ENCODE assay signal across 17 cellular contexts in the genomic region with DNA sequence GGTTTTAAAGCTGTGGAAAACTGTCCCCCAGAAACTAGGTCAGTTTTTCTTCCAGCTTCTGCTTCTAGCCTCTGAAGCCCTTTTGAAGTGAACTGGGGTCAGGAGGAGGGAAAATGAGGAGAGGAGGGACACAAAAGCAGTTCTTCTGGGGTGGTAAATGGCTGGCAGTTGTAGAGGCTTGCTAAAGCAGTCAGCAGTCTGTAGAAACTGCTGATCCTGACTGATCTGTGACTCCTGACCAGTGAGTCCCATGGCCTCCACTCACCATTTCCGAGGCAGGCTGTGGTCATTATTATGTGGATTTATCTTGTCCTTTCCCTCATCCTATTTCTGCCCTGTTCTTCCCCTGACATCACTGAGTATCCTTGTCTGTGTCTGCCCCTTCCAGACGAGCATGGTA.
A peak's percentile ranks its signal among the peaks of the same experiment; 100 is the strongest.
DNase-seq lines count a peak whose midpoint lies in the region; ATAC-seq, FAIRE-seq and TF ChIP-seq lines count a peak whose summit lies in the region.
"Had no signal": no experiment of that assay in that cellular context is flagged by ENCODE, and none has a peak within 500 bp of the region (broad histone marks: within the 10 kb centered on the region; RNA-seq: fewer than 3 reads in every experiment).

No MANE protein-coding gene starts in this region.

- H2BK120ac ChIP-seq in trophoblast cell (ENCODE audit: insufficient read depth, low read length, poor library complexity): no peak overlapping the region

- no peaks in the 10 kb centered on the region for H3K79me2 ChIP-seq in trophoblast cell (ENCODE audit: control insufficient read depth, insufficient read depth, low read length, poor library complexity)
- H3K79me2 ChIP-seq in HepG2 (ENCODE audit: insufficient read depth, low read length): no peaks in the 10 kb centered on the region

- DNase-seq in chondrocyte (ENCODE audit: low spot score): no peak
- DNase-seq in trophoblast cell: no peak
- DNase-seq in uterus: no peak
- DNase-seq in CD1c-positive myeloid dendritic cell (ENCODE audit: extremely low spot score): no peak
- no peak for DNase-seq in medulla oblongata (ENCODE audit: extremely low spot score)
- no peak for DNase-seq in HepG2 (ENCODE audit: low spot score)
- DNase-seq: 8988T; AML-193; CD4-positive, CD25-positive, alpha-beta regulatory T cell; DMS53; GF-D8; GOT3; H9 had no signal

- no peak for ATAC-seq in gastroesophageal sphincter
- ATAC-seq in HepG2: no peak

- no peak for TF ChIP-seq RAD21 in HepG2 (CRISPR knock-in tag; IDR thresholded peaks at IDR 0.05)

- no peaks in the 10 kb centered on the region for H3K9me3 Mint-ChIP-seq in chondrocyte (ENCODE audit: low read depth)
- H3K9me3 Mint-ChIP-seq: CD4-positive, CD25-positive, alpha-beta regulatory T cell; H9 had no signal

- H4K91ac ChIP-seq in trophoblast cell (ENCODE audit: low read depth, low read length): peak overlapping the region; percentile 52

- peaks cover 8 to 86% (median 17%) of the 10 kb centered on the region in 3 donors for H3K4me1 ChIP-seq in gastroesophageal sphincter
- peaks cover 8 to 17% of the 10 kb centered on the region in 2 experiments for H3K4me1 ChIP-seq in trophoblast cell (ENCODE audit: control insufficient read depth in 1 of 2, insufficient read depth in 2 of 2, low read length in 2 of 2)
- peaks cover 6 to 9% of the 10 kb centered on the region in 2 donors for H3K4me1 ChIP-seq in uterus
- H3K4me1 ChIP-seq in HepG2 (ENCODE audit: insufficient read depth, low read length): peaks cover 8% of the 10 kb centered on the region

- H3K27me3 Mint-ChIP-seq in chondrocyte (ENCODE audit: low read depth): no peaks in the 10 kb centered on the region

- TF ChIP-seq EP300 in gastroesophageal sphincter (IDR thresholded peaks at IDR 0.05) (no peak), HepG2 (IDR thresholded peaks at IDR 0.05; ENCODE audit: low read depth in 2 of 2, low read length in 2 of 2) (no peak), HepG2 (CRISPR knock-in tag; IDR thresholded peaks at IDR 0.05; ENCODE audit: borderline replicate concordance) (no peak)

- no TSS peak for BruUV-seq in HepG2 (replicated peaks; lab: Mats Ljungman, UMichigan)

- H3K4me1 Mint-ChIP-seq in chondrocyte (ENCODE audit: low read depth): peaks cover 40% of the 10 kb centered on the region
- H3K4me1 Mint-ChIP-seq: CD4-positive, CD25-positive, alpha-beta regulatory T cell had no signal

- peak overlapping the region in 3 of 4 donors; percentile 34 to 85 (median 82) for H3K27ac ChIP-seq in gastroesophageal sphincter
- no peak overlapping the region for H3K27ac ChIP-seq in trophoblast cell (ENCODE audit: low read depth, low read length)
- peak overlapping the region; percentile 13 to 44 for H3K27ac ChIP-seq in uterus
- H3K27ac ChIP-seq in HepG2 (ENCODE audit: extremely low read length, insufficient read depth, low read length): no peak overlapping the region
- H3K27ac ChIP-seq: BLaER1 had no signal

- no peaks in the 10 kb centered on the region for H4K20me1 ChIP-seq in HepG2 (ENCODE audit: insufficient read depth, low read length)
- H4K20me1 ChIP-seq: BLaER1 had no signal

- H3K23ac ChIP-seq in trophoblast cell (ENCODE audit: low read length): no peak overlapping the region

- H3K36me3 ChIP-seq in gastroesophageal sphincter: no peaks in the 10 kb centered on the region
- H3K36me3 ChIP-seq in trophoblast cell (ENCODE audit: control insufficient read depth in 1 of 2, insufficient read depth in 2 of 2, low read length in 2 of 2): peaks cover 3 to 7% of the 10 kb centered on the region in 2 experiments
- H3K36me3 ChIP-seq in uterus: no peaks in the 10 kb centered on the region
- H3K36me3 ChIP-seq in HepG2 (replicated peaks in 1 of 2; ENCODE audit: control insufficient read depth in 1 of 2, insufficient read depth in 2 of 2, low read length in 2 of 2): no peaks in the 10 kb centered on the region

- H2AFZ ChIP-seq in trophoblast cell (ENCODE audit: insufficient read depth, low read length, poor library complexity): no peak overlapping the region
- no peak overlapping the region for H2AFZ ChIP-seq in HepG2 (ENCODE audit: low read length)

- no peak overlapping the region for H2BK5ac ChIP-seq in trophoblast cell (ENCODE audit: low read depth, low read length, poor library complexity)

- no peak for TF ChIP-seq POLR2A in gastroesophageal sphincter (IDR thresholded peaks at IDR 0.05)
- no peak for TF ChIP-seq POLR2A in uterus (IDR thresholded peaks at IDR 0.05)
- TF ChIP-seq POLR2A in HepG2 (IDR thresholded peaks at IDR 0.05; ENCODE audit: insufficient read depth in 1 of 2, low read depth in 2 of 2, low read length in 2 of 2): no peak

- H3K9ac ChIP-seq in trophoblast cell (ENCODE audit: low read length) (no peak overlapping the region), HepG2 (ENCODE audit: insufficient read depth, low read depth, low read length) (no peak overlapping the region)
- H3K9ac ChIP-seq: BLaER1 had no signal

- no peak overlapping the region for H3K18ac ChIP-seq in trophoblast cell (ENCODE audit: low read length)

- H3K27me3 ChIP-seq in gastroesophageal sphincter (no peaks in the 10 kb centered on the region), trophoblast cell (ENCODE audit: insufficient read depth, low read length) (no peaks in the 10 kb centered on the region), uterus (no peaks in the 10 kb centered on the region), HepG2 (ENCODE audit: control insufficient read depth in 1 of 2, insufficient read depth in 2 of 2, low read length in 2 of 2) (no peaks in the 10 kb centered on the region)
- H3K27me3 ChIP-seq: BLaER1 had no signal

- H3K36me3 Mint-ChIP-seq in chondrocyte (ENCODE audit: low read depth): no peaks in the 10 kb centered on the region
- H3K36me3 Mint-ChIP-seq: CD4-positive, CD25-positive, alpha-beta regulatory T cell had no signal

- WGBS in gastroesophageal sphincter (ENCODE audit: low coverage in 1 of 2), 2 donors: 58% methylated on average over 2 of the region's 2 CpGs; no CpG with 5 or more reads in 1 of the 2 donors
- WGBS in trophoblast cell (ENCODE audit: extremely low coverage, insufficient coverage, insufficient read length): no CpG with 5 or more reads among the region's 2 CpGs
- 9% methylated on average over 2 of the region's 2 CpGs for WGBS in HepG2 (ENCODE audit: low lambda C conversion rate)

- H4K12ac ChIP-seq in trophoblast cell (ENCODE audit: low read depth, low read length): no peak overlapping the region

- no peak for TF ChIP-seq CTCF in chondrocyte (IDR thresholded peaks at IDR 0.05)
- TF ChIP-seq CTCF in gastroesophageal sphincter (IDR thresholded peaks at IDR 0.05): no peak
- no peak for TF ChIP-seq CTCF in uterus (IDR thresholded peaks at IDR 0.05)
- no peak for TF ChIP-seq CTCF in HepG2 (CRISPR knock-in tag; IDR thresholded peaks at IDR 0.05)

- no peak overlapping the region for H3K4me3 Mint-ChIP-seq in chondrocyte (ENCODE audit: unreplicated experiment)
- H3K4me3 Mint-ChIP-seq: CD4-positive, CD25-positive, alpha-beta regulatory T cell; H9 had no signal

- in situ Hi-C loops in HepG2 (cut with HindIII; ENCODE audit: extremely low pct_ligation_motif_present, low pct_unique_long_range_greater_than_20kb): loop anchor here (25.0 kb wide), 1 partner anchor 256 kb away; no protein-coding TSS in a partner anchor

- CTCF ChIA-PET in HepG2 (lab: Yijun Ruan, JAX; ENCODE audit: low intra/inter-chr PET ratio, low total read pairs): no interaction called here

- H4K8ac ChIP-seq in trophoblast cell (ENCODE audit: low read depth, low read length): no peak overlapping the region

- H2AK5ac ChIP-seq in trophoblast cell (ENCODE audit: low read length): no peak overlapping the region

- H3K4me3 ChIP-seq in gastroesophageal sphincter (no peak overlapping the region), trophoblast cell (ENCODE audit: low read depth, low read length) (no peak overlapping the region), uterus (no peak overlapping the region), HepG2 (replicated peaks in 1 of 3; ENCODE audit: insufficient read depth in 1 of 3, low read depth in 2 of 3, low read length in 3 of 3) (no peak overlapping the region)
- H3K4me3 ChIP-seq: BLaER1 had no signal

- FAIRE-seq in HepG2 (lab: Jason Lieb, UNC): no peak
- FAIRE-seq: GM19239, HTR-8/SVneo had no signal

- no peak overlapping the region for H3K14ac ChIP-seq in trophoblast cell (ENCODE audit: low read length)

- H2BK12ac ChIP-seq in trophoblast cell (ENCODE audit: low read length): no peak overlapping the region

- intact Hi-C loops in uterus (cut with DNase I; ENCODE audit: low total_unique reads) (no loop called here), HepG2 (cut with micrococcal nuclease; ENCODE audit: unreplicated experiment) (no loop called here)

- H3K27ac Mint-ChIP-seq in chondrocyte (ENCODE audit: unreplicated experiment): peak overlapping the region; percentile 43
- H3K27ac Mint-ChIP-seq: CD4-positive, CD25-positive, alpha-beta regulatory T cell had no signal

- H3K4ac ChIP-seq in trophoblast cell (ENCODE audit: low read depth, low read length): no peak overlapping the region

- no peak overlapping the region for H3K4me2 ChIP-seq in trophoblast cell (ENCODE audit: low read length)
- no peak overlapping the region for H3K4me2 ChIP-seq in HepG2 (ENCODE audit: low read depth, low read length)
- H3K4me2 ChIP-seq: BLaER1 had no signal

- POLR2A ChIA-PET in HepG2 (lab: Yijun Ruan, JAX): no interaction called here

- no peaks in the 10 kb centered on the region for H3K79me1 ChIP-seq in trophoblast cell (ENCODE audit: low read length)

- H3K9me3 ChIP-seq in gastroesophageal sphincter: no peaks in the 10 kb centered on the region
- H3K9me3 ChIP-seq in trophoblast cell (ENCODE audit: insufficient read depth, low read depth, low read length): no peaks in the 10 kb centered on the region
- H3K9me3 ChIP-seq in uterus: no peaks in the 10 kb centered on the region
- H3K9me3 ChIP-seq in HepG2 (ENCODE audit: low read length): no peaks in the 10 kb centered on the region
- H3K9me3 ChIP-seq: BLaER1 had no signal

TF ChIP-seq in HepG2, 621 proteins besides CTCF, POLR2A, EP300 and RAD21 (continues in another document):
- no peak for TF ChIP-seq SNAPC2 (CRISPR knock-in tag; IDR thresholded peaks at IDR 0.05)
- no peak for TF ChIP-seq U2AF1 (optimal IDR thresholded peaks at IDR 0.05; ENCODE audit: low read depth, low read length)
- TF ChIP-seq ZNF235 (CRISPR knock-in tag; IDR thresholded peaks at IDR 0.05; ENCODE audit: borderline replicate concordance): no peak
- no peak for TF ChIP-seq NCOA1 (CRISPR knock-in tag; IDR thresholded peaks at IDR 0.05)
- TF ChIP-seq, protein P1, sequence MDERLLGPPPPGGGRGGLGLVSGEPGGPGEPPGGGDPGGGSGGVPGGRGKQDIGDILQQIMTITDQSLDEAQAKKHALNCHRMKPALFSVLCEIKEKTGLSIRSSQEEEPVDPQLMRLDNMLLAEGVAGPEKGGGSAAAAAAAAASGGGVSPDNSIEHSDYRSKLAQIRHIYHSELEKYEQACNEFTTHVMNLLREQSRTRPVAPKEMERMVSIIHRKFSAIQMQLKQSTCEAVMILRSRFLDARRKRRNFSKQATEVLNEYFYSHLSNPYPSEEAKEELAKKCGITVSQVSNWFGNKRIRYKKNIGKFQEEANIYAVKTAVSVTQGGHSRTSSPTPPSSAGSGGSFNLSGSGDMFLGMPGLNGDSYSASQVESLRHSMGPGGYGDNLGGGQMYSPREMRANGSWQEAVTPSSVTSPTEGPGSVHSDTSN (CRISPR knock-in tag; IDR thresholded peaks at IDR 0.05): no peak
- no peak for TF ChIP-seq ZKSCAN8 (CRISPR knock-in tag; IDR thresholded peaks at IDR 0.05; ENCODE audit: borderline replicate concordance)
- TF ChIP-seq TOE1 (CRISPR knock-in tag; IDR thresholded peaks at IDR 0.05): no peak

Comparison
In these comparisons a context has a peak if more than half of its experiments do, and no peak if none do; other contexts are left out.
1. H3K27ac ChIP-seq: peak in gastroesophageal sphincter (3 of 4) and uterus (2 of 2); none in trophoblast cell (single experiment) and HepG2 (single experiment).